ENCODE assay signal across 21 cellular contexts in genomic region chr2:112820343-112820742, GRCh38. TPM values are rescaled to one million over a fixed set of nuclear protein-coding genes. Genes with fewer than 3 reads are reported as not detected.
"Had no signal": no experiment of that assay in that cellular context is flagged by ENCODE, and none has a peak within 500 bp of the region (broad histone marks: within the 10 kb centered on the region; RNA-seq: fewer than 3 reads in every experiment).

No MANE protein-coding gene starts in this region.

- H3K4me3 ChIP-seq: K562 had no signal

- H3K27me3 Mint-ChIP-seq: IgD-negative memory B cell had no signal

- H3K9me3 Mint-ChIP-seq: IgD-negative memory B cell had no signal

- H3K27ac Mint-ChIP-seq: IgD-negative memory B cell had no signal

- DNase-seq: Kasumi-1, MM.1S, NCI-H1092 treated with DMSO at 0.1 percent for 48 hours, NCI-H1436, NCI-H187, NCI-H2029, NCI-H2081 treated with DMSO at 0.1 percent for 48 hours, NCI-H2171, NCI-H226, NCI-H446, NCI-H510A, NCI-H524 treated with DMSO at 0.1 percent for 48 hours, NCI-H69, NCI-H774, RPMI8226, SHP77, SK-N-SH had no signal

- H3K9me3 ChIP-seq: SK-N-SH had no signal

- H3K9ac ChIP-seq: KMS-11, SK-N-SH had no signal

- H3K4me2 ChIP-seq: KMS-11, SK-N-SH had no signal

- H3K27ac ChIP-seq: KMS-11 had no signal

- H3K4me3 Mint-ChIP-seq: IgD-negative memory B cell had no signal

RNA-seq across cellular contexts. Expression of gene IL1B, which starts 16.2 kb away (rescaled TPM):
- polyA plus RNA-seq: IgD-negative memory B cell, K562 had no signal

RNA-seq across cellular contexts. Expression of gene IL1A, which starts 36.0 kb away (rescaled TPM):
- total RNA-seq: SK-MEL-5 had no signal
- polyA plus RNA-seq: IgD-negative memory B cell, SK-N-SH had no signal

RNA-seq across cellular contexts. Expression of gene CKAP2L, which starts 55.9 kb away (rescaled TPM):
- polyA plus RNA-seq: IgD-negative memory B cell had no signal
